ENCODE assay signal across 8 cellular contexts in genomic region chr7:104231054-104232046, GRCh38. TPM values are rescaled to one million over a fixed set of nuclear protein-coding genes. Genes with fewer than 3 reads are reported as not detected.
DNase-seq lines count a peak whose midpoint lies in the region; TF ChIP-seq lines count a peak whose summit lies in the region.

No MANE protein-coding gene starts in this region.

- no peak for TF ChIP-seq EP300 in sigmoid colon (IDR thresholded peaks at IDR 0.05)

- peaks cover 5% of the 10 kb centered on the region for H3K27me3 ChIP-seq in HAP-1 (ENCODE audit: low read depth)
- no peaks in the 10 kb centered on the region for H3K27me3 ChIP-seq in sigmoid colon

- 26 to 28% methylated on average over 29 of the region's 29 CpGs for WGBS in sigmoid colon, 2 donors

- peak; percentile 67 for DNase-seq in NCI-H748 (lab: John Stamatoyannopoulos, UW; ENCODE audit: unreplicated experiment)
- no peak for DNase-seq in NCI-H748 treated with DMSO at 0.1 percent for 48 hours (lab: John Stamatoyannopoulos, UW)
- peak; percentile 63 to 68 for DNase-seq in HAP-1 (ENCODE audit: low spot score in 2 of 2)
- no peak for DNase-seq in LNCaP clone FGC (ENCODE audit: low read depth)
- peak; percentile 48 for DNase-seq in SHP77 treated with DMSO at 0.1 percent for 48 hours (lab: John Stamatoyannopoulos, UW)
- DNase-seq in amniotic stem cell (lab: John Stamatoyannopoulos, UW), result peak; percentile 35
- peak; percentile 46 for DNase-seq in hepatic stellate cell (ENCODE audit: low spot score)
- DNase-seq in sigmoid colon, result peak; percentile 66

- TF ChIP-seq POLR2A in sigmoid colon (IDR thresholded peaks at IDR 0.05), result no peak

- in situ Hi-C loops in HAP-1 (cut with MboI; ENCODE audit: low sequenced_read_pairs), result loop anchor here (25.0 kb wide), 1 partner anchor 606 kb away; no protein-coding TSS in a partner anchor

- H3K36me3 ChIP-seq in HAP-1 (replicated peaks), result no peaks in the 10 kb centered on the region
- H3K36me3 ChIP-seq in sigmoid colon, result no peaks in the 10 kb centered on the region

- TF ChIP-seq CTCF in LNCaP clone FGC (IDR thresholded peaks at IDR 0.05; ENCODE audit: control insufficient read depth, extremely low read depth, insufficient read depth), result peak; percentile 89
- TF ChIP-seq CTCF in sigmoid colon (IDR thresholded peaks at IDR 0.05), result peak in 3 of 4 experiments; percentile 55 to 75 (median 64)

- intact Hi-C loops in sigmoid colon (cut with DNase I), result loop anchor here (5.0 kb wide), 2 partner anchors 616 to 686 kb away; no protein-coding TSS in a partner anchor

- H3K4me1 ChIP-seq in HAP-1 (no peaks in the 10 kb centered on the region), sigmoid colon (no peaks in the 10 kb centered on the region)

- H3K4me3 ChIP-seq in HAP-1, result no peak overlapping the region
- H3K4me3 ChIP-seq in LNCaP clone FGC (ENCODE audit: low read depth, low read length), result no peak overlapping the region
- H3K4me3 ChIP-seq in sigmoid colon, result no peak overlapping the region

- no peaks in the 10 kb centered on the region for H3K9me3 ChIP-seq in HAP-1
- H3K9me3 ChIP-seq in sigmoid colon, result no peaks in the 10 kb centered on the region

- no peak overlapping the region for H3K27ac ChIP-seq in sigmoid colon

RNA-seq across cellular contexts. Expression of gene ORC5, which starts 23.5 kb away (rescaled TPM):
- 10 to 100 TPM; 20.8 to 30.8 (median 27.5) TPM for total RNA-seq in sigmoid colon
- polyA plus RNA-seq in sigmoid colon, result 10 to 100 TPM in 1 of 3 donors, 1 to 10 TPM in 2; 8.4 to 12.0 (median 9.2) TPM

Comparison
In these comparisons a context has a peak if more than half of its experiments do, and no peak if none do; other contexts are left out.
1. DNase-seq: peak in NCI-H748 (single experiment), HAP-1 (2 of 2), SHP77 treated with DMSO at 0.1 percent for 48 hours (single experiment), amniotic stem cell (single experiment), hepatic stellate cell (single experiment) and sigmoid colon (single experiment); none in NCI-H748 treated with DMSO at 0.1 percent for 48 hours (single experiment) and LNCaP clone FGC (single experiment).